Comparison of ENCODE assay signal across 1 cellular context in the genomic region with DNA sequence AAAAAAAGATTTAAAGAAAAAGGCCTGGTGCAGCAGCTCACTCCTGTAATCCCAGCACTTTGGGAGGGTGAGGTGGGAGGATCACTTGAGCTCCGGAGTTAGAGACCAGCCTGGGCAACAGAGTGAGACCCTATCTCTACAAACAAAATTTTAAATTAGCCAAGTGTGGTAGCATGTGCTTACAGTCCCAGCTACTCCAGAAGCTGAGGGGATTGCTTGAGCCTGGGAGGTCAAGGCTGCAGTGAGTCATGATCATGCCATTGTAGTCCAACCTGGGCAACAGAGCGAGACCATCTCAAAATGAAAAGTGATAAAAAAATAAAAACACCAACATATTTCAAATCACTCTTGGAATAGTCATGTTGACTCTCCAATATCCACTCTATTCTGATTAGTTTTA.
TF ChIP-seq lines count a peak whose summit lies in the region.

No MANE protein-coding gene starts in this region.

TF ChIP-seq in GM23338, 12 proteins besides CTCF, POLR2A, EP300 and RAD21 (continued from another document):
- no peak for TF ChIP-seq ZNF331 (CRISPR knock-in tag; IDR thresholded peaks at IDR 0.05; ENCODE audit: low read depth)
